ENCODE assay signal across 8 cellular contexts in genomic region chr9:124770359-124771020, GRCh38. TPM values are rescaled to one million over a fixed set of nuclear protein-coding genes. Genes with fewer than 3 reads are reported as not detected.
DNase-seq lines count a peak whose midpoint lies in the region; ATAC-seq, FAIRE-seq and TF ChIP-seq lines count a peak whose summit lies in the region.

No MANE protein-coding gene starts in this region.

- peaks cover 9% of the 10 kb centered on the region for H3K36me3 Mint-ChIP-seq in activated T-helper 17 cell treated with anti-CD3 and anti-CD28 coated beads, Interleukin-2, amount 50 U/mL, for 72 hours (ENCODE audit: low read depth)

- peak; percentile 70 for DNase-seq in GM10248 (ENCODE audit: extremely low spot score)
- DNase-seq in right cardiac atrium = peak in 2 of 3 donors; percentile 68 to 80
- DNase-seq in urothelium cell line (ENCODE audit: low spot score) = no peak
- DNase-seq in epidermal melanocyte (ENCODE audit: insufficient read length, low spot score) = no peak

- H3K9ac ChIP-seq in HUES64 (ENCODE audit: low read depth, low read length) (peak overlapping the region; percentile 93), skeletal muscle tissue (ENCODE audit: low read depth in 1 of 3, low read length in 3 of 3) (peak overlapping the region; percentile 75 to 83 (median 76))

- TF ChIP-seq CTCF in GM10248 (IDR thresholded peaks at IDR 0.05; ENCODE audit: control extremely low read depth, extremely low read depth, low read depth, missing control alignments) = no peak

- peak overlapping the region; percentile 33 for H3K27ac Mint-ChIP-seq in activated T-helper 17 cell treated with anti-CD3 and anti-CD28 coated beads, Interleukin-2, amount 50 U/mL, for 72 hours

- H3K36me3 ChIP-seq in HUES64 (ENCODE audit: insufficient read depth, low read length) = no peaks in the 10 kb centered on the region
- no peaks in the 10 kb centered on the region for H3K36me3 ChIP-seq in skeletal muscle tissue (ENCODE audit: control insufficient read depth in 3 of 3, insufficient read depth in 3 of 3, low read length in 3 of 3)

- 1% methylated on average over 43 of the region's 43 CpGs for WGBS in HUES64
- under 1% methylated on average over 43 of the region's 43 CpGs for WGBS in right cardiac atrium

- H3K4me3 Mint-ChIP-seq in activated T-helper 17 cell treated with anti-CD3 and anti-CD28 coated beads, Interleukin-2, amount 50 U/mL, for 72 hours = peak overlapping the region; percentile 88

- no peak for FAIRE-seq in urothelium cell line (lab: Jason Lieb, UNC)

- POLR2A ChIA-PET in GM10248 (lab: Yijun Ruan, JAX) = interaction anchor here (0.6 to 1.4 kb wide), 4 partner anchors 84 to 165 kb away, joined by 3 to 9 read pairs (median 8); partner anchors contain the start of genes ARPC5L and RPL35

- H3K27me3 ChIP-seq in HUES64 (ENCODE audit: insufficient read depth, low read length) = peaks cover 28% of the 10 kb centered on the region
- peaks cover 3% of the 10 kb centered on the region for H3K27me3 ChIP-seq in right cardiac atrium (ENCODE audit: control insufficient read depth, insufficient read depth)
- peaks cover 0 to 13% (median 4%) of the 10 kb centered on the region in 3 donors for H3K27me3 ChIP-seq in skeletal muscle tissue (ENCODE audit: control insufficient read depth in 3 of 3, insufficient read depth in 3 of 3, low read length in 3 of 3)

- H3K4me1 ChIP-seq in HUES64 (ENCODE audit: insufficient read depth, low read length) (peaks cover 37% of the 10 kb centered on the region), right cardiac atrium (ENCODE audit: control insufficient read depth, insufficient read depth, low read length) (no peaks in the 10 kb centered on the region), skeletal muscle tissue (ENCODE audit: control insufficient read depth in 3 of 3, insufficient read depth in 3 of 3, low read length in 3 of 3) (peaks cover 5 to 18% (median 8%) of the 10 kb centered on the region in 3 donors)

- H3K27me3 Mint-ChIP-seq in activated T-helper 17 cell treated with anti-CD3 and anti-CD28 coated beads, Interleukin-2, amount 50 U/mL, for 72 hours = peaks cover 48% of the 10 kb centered on the region

- peaks cover 32% of the 10 kb centered on the region for H3K4me1 Mint-ChIP-seq in activated T-helper 17 cell treated with anti-CD3 and anti-CD28 coated beads, Interleukin-2, amount 50 U/mL, for 72 hours

- CTCF ChIA-PET in GM10248 (lab: Yijun Ruan, JAX) = interaction anchor here (0.7 to 12.5 kb wide), 22 partner anchors 9 to 589 kb away, joined by 3 to 814 read pairs (median 4); partner anchors contain the start of genes ARPC5L, RPL35 and WDR38

- H3K27ac ChIP-seq in HUES64 (ENCODE audit: low read depth, low read length) (peak overlapping the region; percentile 91; the same call in 1 of the 2 replicates), right cardiac atrium (ENCODE audit: low read length) (no peak overlapping the region), skeletal muscle tissue (ENCODE audit: low read depth, low read length) (no peak overlapping the region)

- intact Hi-C loops in right cardiac atrium (cut with DNase I) = loop anchor here in 1 of 4 donors (5.0 kb wide), 1 partner anchor 607 kb away; no protein-coding TSS in a partner anchor

- no peaks in the 10 kb centered on the region for H3K9me3 Mint-ChIP-seq in activated T-helper 17 cell treated with anti-CD3 and anti-CD28 coated beads, Interleukin-2, amount 50 U/mL, for 72 hours

- peak overlapping the region; percentile 85 for H3K4me3 ChIP-seq in HUES64 (ENCODE audit: low read length)
- H3K4me3 ChIP-seq in right cardiac atrium (ENCODE audit: low read length) = peak overlapping the region; percentile 71
- peak overlapping the region; percentile 79 to 88 (median 85) for H3K4me3 ChIP-seq in skeletal muscle tissue (ENCODE audit: low read length in 3 of 3)

- H3K9me3 ChIP-seq in HUES64 (ENCODE audit: insufficient read depth, low read depth, low read length) (no peaks in the 10 kb centered on the region), right cardiac atrium (ENCODE audit: control insufficient read depth, low read length) (no peaks in the 10 kb centered on the region), skeletal muscle tissue (ENCODE audit: control insufficient read depth in 3 of 3, low read length in 3 of 3) (no peaks in the 10 kb centered on the region)

- ATAC-seq in activated T-helper 17 cell treated with anti-CD3 and anti-CD28 coated beads, Interleukin-2, amount 50 U/mL, for 72 hours (replicated peaks) = no peak
- ATAC-seq in right cardiac atrium (no peak), GM21723 (IDR thresholded peaks at IDR 0.05; ENCODE audit: unreplicated experiment) (no peak)

RNA-seq across cellular contexts. Expression of gene NR6A1, which starts 0.6 kb away (rescaled TPM):
- polyA plus RNA-seq in HUES64 (2013, experiment 1 of 2) = 126 TPM
- polyA plus RNA-seq in HUES64 (2013, experiment 2 of 2) = 126 TPM
- 1 to 10 TPM in 1 of 2 donors, under 1 TPM in 1; 0.98 to 1.2 TPM for total RNA-seq in activated T-helper 17 cell treated with anti-CD3 and anti-CD28 coated beads, Interleukin-2, amount 50 U/mL, for 72 hours
- 1 to 10 TPM in 1 of 4 donors, under 1 TPM in 3; 0.85 to 1.9 (median 0.93) TPM for total RNA-seq in right cardiac atrium
- 0.57 TPM for polyA plus RNA-seq in right cardiac atrium
- total RNA-seq in skeletal muscle tissue = 0.52 TPM

RNA-seq across cellular contexts. Expression of gene OLFML2A, which starts 6.4 kb away (rescaled TPM):
- 4.2 TPM for polyA plus RNA-seq in HUES64 (2013, experiment 1 of 2)
- 5.8 TPM for polyA plus RNA-seq in HUES64 (2013, experiment 2 of 2)
- not detected for total RNA-seq in activated T-helper 17 cell treated with anti-CD3 and anti-CD28 coated beads, Interleukin-2, amount 50 U/mL, for 72 hours
- total RNA-seq in right cardiac atrium = 10 to 100 TPM; 27.4 to 34.4 (median 30.8) TPM
- polyA plus RNA-seq in right cardiac atrium = 15.1 TPM
- 65.8 TPM for total RNA-seq in skeletal muscle tissue

Comparison
In these comparisons a context has a peak if more than half of its experiments do, and no peak if none do; other contexts are left out.
1. DNase-seq: peak in GM10248 (single experiment) and right cardiac atrium (2 of 3); none in urothelium cell line (single experiment) and epidermal melanocyte (single experiment).
2. RNA of gene OLFML2A, which starts 6.4 kb away (total RNA-seq): 65.8 TPM in skeletal muscle tissue (single experiment) and 27.4 to 34.4 TPM in right cardiac atrium; not detected in activated T-helper 17 cell treated with anti-CD3 and anti-CD28 coated beads, Interleukin-2, amount 50 U/mL, for 72 hours; every median in the first group is over 10 times any median in the second.
3. Peak in every context shown above with its lines, with median percentiles within 50 percentile points of each other: H3K4me3 ChIP-seq.